In the genomic region with DNA sequence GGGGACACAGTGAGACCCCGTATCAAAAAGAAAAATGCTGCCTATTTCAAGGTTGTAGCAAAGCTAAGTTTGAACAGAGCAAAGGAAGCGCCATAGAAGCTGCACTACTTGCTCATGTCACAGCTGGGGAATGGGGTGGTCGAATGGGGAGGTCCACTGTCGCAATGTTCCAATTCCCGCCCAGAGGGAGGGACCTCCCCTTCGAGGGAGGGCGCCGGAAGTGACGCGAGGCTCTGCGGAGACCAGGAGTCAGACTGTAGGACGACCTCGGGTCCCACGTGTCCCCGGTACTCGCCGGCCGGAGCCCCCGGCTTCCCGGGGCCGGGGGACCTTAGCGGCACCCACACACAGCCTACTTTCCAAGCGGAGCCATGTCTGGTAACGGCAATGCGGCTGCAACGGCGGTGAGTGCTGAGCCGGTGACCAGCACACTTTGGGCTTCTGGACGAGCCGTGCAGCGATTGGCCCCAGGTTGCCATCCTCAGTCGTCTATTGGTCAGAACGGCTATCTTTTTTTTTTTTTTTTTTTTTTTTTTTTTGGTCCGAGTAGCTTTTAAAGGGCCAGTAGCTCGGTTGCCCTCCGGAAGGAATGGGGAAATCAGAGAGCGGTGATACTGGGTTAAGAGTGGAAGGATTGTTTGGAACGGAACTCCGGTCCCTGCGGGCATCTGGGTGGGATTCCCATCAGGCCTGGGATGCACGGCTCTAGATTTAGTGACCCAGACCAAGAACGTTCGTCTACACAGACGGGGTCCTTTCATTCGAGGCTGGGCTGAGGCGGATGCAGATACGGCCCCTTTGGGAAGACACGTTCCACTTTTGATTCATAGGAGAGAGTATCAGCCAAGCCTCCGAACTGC, we compare ENCODE assay signal across 8 cellular contexts. TPM values are rescaled to one million over a fixed set of nuclear protein-coding genes. Genes with fewer than 3 reads are reported as not detected.
A peak's percentile ranks its signal among the peaks of the same experiment; 100 is the strongest.
DNase-seq lines count a peak whose midpoint lies in the region; ATAC-seq and TF ChIP-seq lines count a peak whose summit lies in the region.

TSS of gene HMBS (plus strand) at position 219 of the 860 bp plus-strand sequence. CDS start at position 372, 153 bp downstream.

- no peaks in the 10 kb centered on the region for H3K27me3 ChIP-seq in Panc1 (ENCODE audit: control insufficient read depth, insufficient read depth, low read length)
- H3K27me3 ChIP-seq in muscle layer of colon (ENCODE audit: control insufficient read depth in 1 of 2, insufficient read depth in 2 of 2, low read length in 2 of 2): no peaks in the 10 kb centered on the region

- H3K4me3 ChIP-seq in Panc1 (ENCODE audit: low read depth in 2 of 2, low read length in 2 of 2) (peak within 1 kb of the TSS; percentile 73 to 92), muscle layer of colon (ENCODE audit: low read depth in 1 of 2, low read length in 2 of 2) (peak within 1 kb of the TSS; percentile 74 to 83)

- no TSS peak for BruUV-seq in Panc1 (replicated peaks; lab: Mats Ljungman, UMichigan)

- DNase-seq in DMS53 (lab: John Stamatoyannopoulos, UW): peak; percentile 97
- peak; percentile 99 for DNase-seq in KG1 (lab: John Stamatoyannopoulos, UW)
- peak; percentile 91 for DNase-seq in Panc1 (ENCODE audit: low read depth, low spot score)
- DNase-seq in activated T-cell treated with anti-CD3 and anti-CD28 coated beads, Interleukin-2, amount 50 U/mL, for 4 hours: peak; percentile 88
- peak; percentile 81 for DNase-seq in stimulated activated CD8-positive, alpha-beta memory T cell treated with anti-CD3 and anti-CD28 coated beads, Interleukin-7, amount 100 ng/mL, for 24 hours (ENCODE audit: low read depth)

- intact Hi-C loops in Panc1 (cut with micrococcal nuclease; ENCODE audit: unreplicated experiment): no loop called here

- H3K9me3 ChIP-seq in Panc1 (ENCODE audit: control insufficient read depth, insufficient read depth, low read depth, low read length): no peaks in the 10 kb centered on the region
- no peaks in the 10 kb centered on the region for H3K9me3 ChIP-seq in muscle layer of colon (ENCODE audit: low read length)

- no peaks in the 10 kb centered on the region for H3K27me3 Mint-ChIP-seq in activated T-cell treated with anti-CD3 and anti-CD28 coated beads, Interleukin-2, amount 50 U/mL, for 4 hours (ENCODE audit: low read depth)

- in situ Hi-C loops in Panc1 (cut with HindIII; ENCODE audit: low pct_unique_long_range_greater_than_20kb, low sequenced_read_pairs): no loop called here

- POLR2A ChIA-PET in Panc1 (lab: Charles Lee): interaction anchor here (0.5 to 1.3 kb wide), 8 partner anchors 17 to 623 kb away, joined by 3 to 20 read pairs (median 4); partner anchors contain the start of gene VPS11

- peak within 1 kb of the TSS; percentile 97 for H3K4me3 Mint-ChIP-seq in activated T-cell treated with anti-CD3 and anti-CD28 coated beads, Interleukin-2, amount 50 U/mL, for 4 hours

- ATAC-seq in GM21723 (IDR thresholded peaks at IDR 0.05; ENCODE audit: unreplicated experiment): peak; percentile 90
- peak; percentile 98 for ATAC-seq in Panc1
- ATAC-seq in activated T-cell treated with anti-CD3 and anti-CD28 coated beads, Interleukin-2, amount 50 U/mL, for 4 hours: peak; percentile 95
- peak; percentile 95 for ATAC-seq in esophagus mucosa

- H3K36me3 ChIP-seq in Panc1 (ENCODE audit: control insufficient read depth, insufficient read depth, low read length): no peaks in the 10 kb centered on the region; the same call in 1 of the 2 replicates
- H3K36me3 ChIP-seq in muscle layer of colon (ENCODE audit: insufficient read depth, low read length): peaks cover 35% of the 10 kb centered on the region

- TF ChIP-seq CTCF in Panc1 (IDR thresholded peaks at IDR 0.05): no peak

- no peaks in the 10 kb centered on the region for H3K9me3 Mint-ChIP-seq in activated T-cell treated with anti-CD3 and anti-CD28 coated beads, Interleukin-2, amount 50 U/mL, for 4 hours

- H3K4me1 ChIP-seq in Panc1 (ENCODE audit: control insufficient read depth, insufficient read depth, low read length): peaks cover 10% of the 10 kb centered on the region
- peaks cover 14% of the 10 kb centered on the region for H3K4me1 ChIP-seq in muscle layer of colon (ENCODE audit: insufficient read depth, low read length)

- H3K27ac ChIP-seq in Panc1 (ENCODE audit: low read length): peak within 1 kb of the TSS; percentile 94
- peak within 1 kb of the TSS; percentile 94 for H3K27ac ChIP-seq in muscle layer of colon (ENCODE audit: low read depth, low read length)

- CTCF ChIA-PET in Panc1 (lab: Charles Lee): interaction anchor here (0.8 kb wide), 1 partner anchor 30 kb away, joined by 3 read pairs; no protein-coding TSS in a partner anchor

- peaks cover 23% of the 10 kb centered on the region for H3K4me1 Mint-ChIP-seq in activated T-cell treated with anti-CD3 and anti-CD28 coated beads, Interleukin-2, amount 50 U/mL, for 4 hours (ENCODE audit: low read depth)

- peaks cover 13% of the 10 kb centered on the region for H3K36me3 Mint-ChIP-seq in activated T-cell treated with anti-CD3 and anti-CD28 coated beads, Interleukin-2, amount 50 U/mL, for 4 hours (ENCODE audit: insufficient read depth)

- peak within 1 kb of the TSS; percentile 86 for H3K9ac ChIP-seq in muscle layer of colon (ENCODE audit: low read length)

RNA-seq across cellular contexts. Expression of gene HMBS, which starts in this region (rescaled TPM):
- total RNA-seq in Panc1 (2021; ENCODE audit: unreplicated experiment): 61.6 TPM
- polyA plus RNA-seq in Panc1 (2012; ENCODE audit: insufficient read length): 55.6 TPM
- total RNA-seq in activated T-cell treated with anti-CD3 and anti-CD28 coated beads, Interleukin-2, amount 50 U/mL, for 4 hours: 10 to 100 TPM; 43.7 to 64.7 (median 60.1) TPM
- 23.7 TPM for total RNA-seq in esophagus mucosa

Comparison
In these comparisons a context has a peak if more than half of its experiments do, and no peak if none do; other contexts are left out.
1. Peak in every context shown above with its lines: DNase-seq, ATAC-seq, H3K4me3 ChIP-seq and H3K27ac ChIP-seq.